In the genomic region with DNA sequence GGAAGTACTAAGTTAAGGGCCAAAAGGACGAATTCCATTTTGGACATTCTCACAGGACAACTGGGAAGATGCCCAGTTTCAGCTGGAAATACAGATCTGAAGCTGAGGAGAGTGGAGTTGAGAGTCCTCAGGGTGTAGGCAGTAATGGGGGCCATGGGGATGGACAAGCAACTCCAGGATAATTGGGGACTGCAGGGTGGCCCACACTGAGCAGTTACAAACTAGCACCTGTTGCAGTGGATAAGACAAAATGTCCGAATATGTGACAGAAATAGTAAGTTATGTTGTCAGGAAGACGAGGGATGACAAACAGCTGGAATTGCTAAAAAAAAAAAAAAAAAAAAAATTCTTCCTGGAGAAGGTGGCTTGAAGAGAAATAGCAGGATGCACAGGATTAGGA, we compare ENCODE assay signal across 1 cellular context.
TF ChIP-seq lines count a peak whose summit lies in the region.

No MANE protein-coding gene starts in this region.

TF ChIP-seq in SK-N-SH, 30 proteins besides CTCF, POLR2A, EP300 and RAD21 (continued from another document):
- TF ChIP-seq, protein P1, sequence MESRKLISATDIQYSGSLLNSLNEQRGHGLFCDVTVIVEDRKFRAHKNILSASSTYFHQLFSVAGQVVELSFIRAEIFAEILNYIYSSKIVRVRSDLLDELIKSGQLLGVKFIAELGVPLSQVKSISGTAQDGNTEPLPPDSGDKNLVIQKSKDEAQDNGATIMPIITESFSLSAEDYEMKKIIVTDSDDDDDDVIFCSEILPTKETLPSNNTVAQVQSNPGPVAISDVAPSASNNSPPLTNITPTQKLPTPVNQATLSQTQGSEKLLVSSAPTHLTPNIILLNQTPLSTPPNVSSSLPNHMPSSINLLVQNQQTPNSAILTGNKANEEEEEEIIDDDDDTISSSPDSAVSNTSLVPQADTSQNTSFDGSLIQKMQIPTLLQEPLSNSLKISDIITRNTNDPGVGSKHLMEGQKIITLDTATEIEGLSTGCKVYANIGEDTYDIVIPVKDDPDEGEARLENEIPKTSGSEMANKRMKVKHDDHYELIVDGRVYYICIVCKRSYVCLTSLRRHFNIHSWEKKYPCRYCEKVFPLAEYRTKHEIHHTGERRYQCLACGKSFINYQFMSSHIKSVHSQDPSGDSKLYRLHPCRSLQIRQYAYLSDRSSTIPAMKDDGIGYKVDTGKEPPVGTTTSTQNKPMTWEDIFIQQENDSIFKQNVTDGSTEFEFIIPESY (IDR thresholded peaks at IDR 0.05; ENCODE audit: borderline replicate concordance, low read depth): no peak
- no peak for TF ChIP-seq TAF1 (IDR thresholded peaks at IDR 0.05; ENCODE audit: borderline replicate concordance, low read depth, low read length)
